Comparison of ENCODE assay signal across 8 cellular contexts in genomic region chr3:72919520-72919919, GRCh38. TPM values are rescaled to one million over a fixed set of nuclear protein-coding genes. Genes with fewer than 3 reads are reported as not detected.
"Had no signal": no experiment of that assay in that cellular context is flagged by ENCODE, and none has a peak within 500 bp of the region (broad histone marks: within the 10 kb centered on the region; RNA-seq: fewer than 3 reads in every experiment).

No MANE protein-coding gene starts in this region.

- H3K9me3 Mint-ChIP-seq: IgD-negative memory B cell had no signal

- H3K4me3 Mint-ChIP-seq: IgD-negative memory B cell had no signal

- H3K4me1 Mint-ChIP-seq: IgD-negative memory B cell had no signal

- H3K27ac Mint-ChIP-seq: IgD-negative memory B cell had no signal

- H3K4me3 ChIP-seq: K562 had no signal

- DNase-seq: IMR-90, KBM-7, KG1 had no signal

- ATAC-seq: K562 had no signal

- FAIRE-seq: HTR-8/SVneo, K562 had no signal

- H3K27ac ChIP-seq: HL-60 had no signal

RNA-seq across cellular contexts. Expression of gene GXYLT2, which starts 31.7 kb away (rescaled TPM):
- total RNA-seq: HT-29 had no signal
- polyA plus RNA-seq: IgD-negative memory B cell had no signal
